ENCODE assay signal across 15 cellular contexts in the genomic region with DNA sequence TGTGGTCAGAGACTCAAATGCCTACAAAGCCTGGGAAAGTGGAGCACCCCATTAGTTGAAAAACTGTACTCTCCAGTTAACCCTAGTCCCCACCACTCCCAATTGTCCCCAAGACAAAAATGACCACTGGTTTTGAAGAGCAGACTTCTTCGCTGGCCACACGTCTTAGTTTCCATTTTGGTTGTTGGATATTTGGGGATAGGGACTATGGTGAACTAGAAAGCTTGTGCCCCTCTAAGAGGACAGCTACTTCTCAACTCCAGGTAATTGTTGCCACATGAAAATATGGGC.
"Had no signal": no experiment of that assay in that cellular context is flagged by ENCODE, and none has a peak within 500 bp of the region (broad histone marks: within the 10 kb centered on the region; RNA-seq: fewer than 3 reads in every experiment).

No MANE protein-coding gene starts in this region.

- H3K36me3 Mint-ChIP-seq: activated naive CD8-positive, alpha-beta T cell treated with anti-CD3 and anti-CD28 coated beads for 36 hours; memory B cell had no signal

- H3K9me3 ChIP-seq: esophagus squamous epithelium, psoas muscle, testis had no signal

- H3K27me3 ChIP-seq: esophagus squamous epithelium, testis had no signal

- H3K27ac Mint-ChIP-seq: activated naive CD8-positive, alpha-beta T cell treated with anti-CD3 and anti-CD28 coated beads for 36 hours; activated T-helper 1 cell treated with anti-CD3 and anti-CD28 coated beads, Interleukin-12 subunit alpha, Interleukin-12 subunit beta, Interleukin-2, Interleukin-4 antibody, amounts not matched to agents 30 ng/mL and 10 ng/mL and 1 ng/mL, durations not matched to agents 14 hours and 24 hours and 36 hours; memory B cell; stimulated activated naive CD8-positive, alpha-beta T cell treated with anti-CD3 and anti-CD28 coated beads, Interleukin-15, amount 100 ng/mL, for 72 hours had no signal

- H3K27ac ChIP-seq: psoas muscle, testis had no signal

- H3K4me3 ChIP-seq: esophagus squamous epithelium, psoas muscle, testis had no signal

- H3K27me3 Mint-ChIP-seq: stimulated activated naive CD8-positive, alpha-beta T cell treated with anti-CD3 and anti-CD28 coated beads, Interleukin-15, amount 100 ng/mL, for 72 hours had no signal

- H3K4me3 Mint-ChIP-seq: activated naive CD8-positive, alpha-beta T cell treated with anti-CD3 and anti-CD28 coated beads for 36 hours; activated T-helper 1 cell treated with anti-CD3 and anti-CD28 coated beads, Interleukin-12 subunit alpha, Interleukin-12 subunit beta, Interleukin-2, Interleukin-4 antibody, amounts not matched to agents 30 ng/mL and 10 ng/mL and 1 ng/mL, durations not matched to agents 14 hours and 24 hours and 36 hours; memory B cell; nephron; stimulated activated naive CD8-positive, alpha-beta T cell treated with anti-CD3 and anti-CD28 coated beads, Interleukin-15, amount 100 ng/mL, for 72 hours had no signal

- ATAC-seq: left lobe of liver; psoas muscle; stimulated activated naive CD8-positive, alpha-beta T cell treated with anti-CD3 and anti-CD28 coated beads, Interleukin-15, amount 100 ng/mL, for 72 hours had no signal

- H3K4me1 ChIP-seq: psoas muscle had no signal

- H3K36me3 ChIP-seq: esophagus squamous epithelium had no signal

- H3K9me3 Mint-ChIP-seq: activated naive CD8-positive, alpha-beta T cell treated with anti-CD3 and anti-CD28 coated beads for 36 hours; activated T-helper 1 cell treated with anti-CD3 and anti-CD28 coated beads, Interleukin-12 subunit alpha, Interleukin-12 subunit beta, Interleukin-2, Interleukin-4 antibody, amounts not matched to agents 30 ng/mL and 10 ng/mL and 1 ng/mL, durations not matched to agents 14 hours and 24 hours and 36 hours; memory B cell; nephron; stimulated activated naive CD8-positive, alpha-beta T cell treated with anti-CD3 and anti-CD28 coated beads, Interleukin-15, amount 100 ng/mL, for 72 hours had no signal

- DNase-seq: activated CD4-positive, alpha-beta T cell treated with anti-CD3 and anti-CD28 coated beads, Interleukin-2, amount 50 U/mL, for 1 hour; activated naive CD8-positive, alpha-beta T cell treated with anti-CD3 and anti-CD28 coated beads for 36 hours; cortex of kidney; effector CD4-positive, alpha-beta T cell; esophagus squamous epithelium; hippocampal formation; nucleus accumbens; psoas muscle; stimulated activated CD4-positive, alpha-beta T cell treated with anti-CD3 and anti-CD28 coated beads, Interleukin-1b, Interleukin-23, amount 100 ng/mL, for 48 hours; stimulated activated naive CD8-positive, alpha-beta T cell treated with anti-CD3 and anti-CD28 coated beads, Interleukin-15, amount 100 ng/mL, for 72 hours; testis had no signal
